ENCODE assay signal across 8 cellular contexts in genomic region chr6:132400641-132401119, GRCh38. TPM values are rescaled to one million over a fixed set of nuclear protein-coding genes. Genes with fewer than 3 reads are reported as not detected.
A peak's percentile ranks its signal among the peaks of the same experiment; 100 is the strongest.
DNase-seq lines count a peak whose midpoint lies in the region; ATAC-seq, FAIRE-seq and TF ChIP-seq lines count a peak whose summit lies in the region.

No MANE protein-coding gene starts in this region.

- in situ Hi-C loops in G401 (cut with HindIII; ENCODE audit: low sequenced_read_pairs), result no loop called here

- no peaks in the 10 kb centered on the region for H3K9me3 ChIP-seq in endothelial cell of umbilical vein (replicated peaks; ENCODE audit: control insufficient read depth, insufficient read depth, low read length)

- H3K4me1 Mint-ChIP-seq in nephron progenitor cell, result no peaks in the 10 kb centered on the region

- H3K4me2 ChIP-seq in KMS-11 (peak overlapping the region; percentile 42; the same call in 1 of the 2 replicates), endothelial cell of umbilical vein (ENCODE audit: insufficient read depth, low read length) (peak overlapping the region; percentile 78)

- no peaks in the 10 kb centered on the region for H3K27me3 ChIP-seq in KMS-11 (ENCODE audit: insufficient read depth, low read depth)
- H3K27me3 ChIP-seq in endothelial cell of umbilical vein (ENCODE audit: control insufficient read depth in 2 of 2, insufficient read depth in 2 of 2, low read length in 2 of 2), result peaks cover 44 to 74% of the 10 kb centered on the region in 2 experiments

- no TSS peak for BruUV-seq in endothelial cell of umbilical vein (replicated peaks; lab: Mats Ljungman, UMichigan)

- CTCF ChIA-PET in endothelial cell of umbilical vein (lab: Charles Lee), result no interaction called here

- H3K4me3 ChIP-seq in GM12864 (ENCODE audit: low read depth, low read length) (peak overlapping the region; percentile 66), KMS-11 (IDR thresholded peaks at IDR 0.05; ENCODE audit: insufficient read depth, low read depth, low read length) (no peak overlapping the region), endothelial cell of umbilical vein (replicated peaks in 1 of 3; ENCODE audit: insufficient read depth in 1 of 3, low read depth in 1 of 3, low read length in 3 of 3) (peak overlapping the region; percentile 38 to 61 (median 49))

- H4K20me1 ChIP-seq in KMS-11 (ENCODE audit: insufficient read depth), result no peaks in the 10 kb centered on the region
- H4K20me1 ChIP-seq in endothelial cell of umbilical vein (replicated peaks; ENCODE audit: control insufficient read depth, extremely low read depth, insufficient read depth, low read length), result no peaks in the 10 kb centered on the region

- H3K9me1 ChIP-seq in endothelial cell of umbilical vein (replicated peaks; ENCODE audit: control insufficient read depth, extremely low read depth, insufficient read depth, low read length), result no peaks in the 10 kb centered on the region

- POLR2A ChIA-PET in endothelial cell of umbilical vein (lab: Charles Lee), result no interaction called here

- intact Hi-C loops in endothelial cell of umbilical vein (cut with micrococcal nuclease), result no loop called here

- ATAC-seq in HG02571 (IDR thresholded peaks at IDR 0.05; ENCODE audit: unreplicated experiment), result no peak
- ATAC-seq in GM19324 (IDR thresholded peaks at IDR 0.05; ENCODE audit: low FRiP score, unreplicated experiment), result no peak

- H3K36me3 ChIP-seq in KMS-11 (ENCODE audit: insufficient read depth) (no peaks in the 10 kb centered on the region), endothelial cell of umbilical vein (ENCODE audit: control insufficient read depth in 2 of 2, extremely low read depth in 1 of 2, insufficient read depth in 2 of 2, low read length in 2 of 2) (no peaks in the 10 kb centered on the region)

- H3K9ac ChIP-seq in KMS-11, result no peak overlapping the region
- no peak overlapping the region for H3K9ac ChIP-seq in endothelial cell of umbilical vein (replicated peaks; ENCODE audit: extremely low read depth, insufficient read depth, low read length)

- H3K27ac Mint-ChIP-seq in nephron progenitor cell, result no peak overlapping the region

- no peak for DNase-seq in GM12864 (ENCODE audit: low read depth)
- no peak for DNase-seq in endothelial cell of umbilical vein (ENCODE audit: low read depth, low spot score)
- DNase-seq in nephron progenitor cell, result peak; percentile 30
- no peak for DNase-seq in G401 (ENCODE audit: low spot score)
- DNase-seq in RKO (ENCODE audit: low spot score), result no peak

- dilution Hi-C loops in endothelial cell of umbilical vein (cut with MboI; ENCODE audit: extremely low pct_ligation_motif_present, low sequenced_read_pairs), result no loop called here

- peak overlapping the region; percentile 88 for H3K4me3 Mint-ChIP-seq in nephron progenitor cell

- no peaks in the 10 kb centered on the region for H3K4me1 ChIP-seq in KMS-11 (ENCODE audit: low read depth, poor library complexity, severe bottlenecking)
- peaks cover 9% of the 10 kb centered on the region for H3K4me1 ChIP-seq in endothelial cell of umbilical vein (ENCODE audit: control insufficient read depth, extremely low read depth, insufficient read depth, low read length)

- H3K79me2 ChIP-seq in KMS-11 (ENCODE audit: insufficient read depth, low read depth) (no peaks in the 10 kb centered on the region), endothelial cell of umbilical vein (ENCODE audit: control insufficient read depth, insufficient read depth, low read length) (no peaks in the 10 kb centered on the region)

- H3K27ac ChIP-seq in KMS-11 (no peak overlapping the region), endothelial cell of umbilical vein (ENCODE audit: insufficient read depth, low read depth, low read length) (no peak overlapping the region)

- no peak for TF ChIP-seq CTCF in GM12864 (IDR thresholded peaks at IDR 0.05; ENCODE audit: low read depth, low read length, missing control alignments)
- TF ChIP-seq CTCF in KMS-11 (conservative IDR thresholded peaks at IDR 0.05; ENCODE audit: low read depth, low read length), result no peak
- no peak for TF ChIP-seq CTCF in endothelial cell of umbilical vein (IDR thresholded peaks at IDR 0.05; ENCODE audit: extremely low read depth in 1 of 2, insufficient read depth in 1 of 2, low read depth in 1 of 2, low read length in 2 of 2)
- TF ChIP-seq CTCF in nephron progenitor cell (IDR thresholded peaks at IDR 0.05), result no peak

- peaks cover 12% of the 10 kb centered on the region for H3K36me3 Mint-ChIP-seq in nephron progenitor cell (ENCODE audit: low read depth)

- TF ChIP-seq POLR2A in endothelial cell of umbilical vein (IDR thresholded peaks at IDR 0.05; ENCODE audit: low read depth, low read length), result no peak

- peaks cover 56% of the 10 kb centered on the region for H3K27me3 Mint-ChIP-seq in nephron progenitor cell (ENCODE audit: low read depth, poor library complexity)

- H2AFZ ChIP-seq in KMS-11 (ENCODE audit: low read depth) (peak overlapping the region; percentile 64), endothelial cell of umbilical vein (ENCODE audit: low read depth, low read length) (peak overlapping the region; percentile 90)

- peaks cover 12% of the 10 kb centered on the region for H3K9me3 Mint-ChIP-seq in nephron progenitor cell

- FAIRE-seq in endothelial cell of umbilical vein (lab: Jason Lieb, UNC), result no peak

TF ChIP-seq in endothelial cell of umbilical vein, 7 proteins besides CTCF, POLR2A, EP300 and RAD21:
- TF ChIP-seq EZH2 (IDR thresholded peaks at IDR 0.05; ENCODE audit: borderline replicate concordance, low read depth, low read length, severe bottlenecking), result no peak
- TF ChIP-seq POLR2AphosphoS5 (IDR thresholded peaks at IDR 0.05; ENCODE audit: insufficient read depth, low read depth, low read length), result no peak
- no peak for TF ChIP-seq JUN (IDR thresholded peaks at IDR 0.05; ENCODE audit: borderline replicate concordance, insufficient read depth, insufficient read length, low read depth)
- TF ChIP-seq GATA2 (IDR thresholded peaks at IDR 0.05; ENCODE audit: insufficient read depth, insufficient read length, low read depth, low read length), result no peak
- TF ChIP-seq MAX (IDR thresholded peaks at IDR 0.05; ENCODE audit: insufficient read depth, insufficient read length), result no peak
- TF ChIP-seq MYC (IDR thresholded peaks at IDR 0.05; ENCODE audit: low read depth, low read length), result no peak
- no peak for TF ChIP-seq FOS (IDR thresholded peaks at IDR 0.05; ENCODE audit: borderline replicate concordance, insufficient read depth, low read length)

RNA-seq across cellular contexts. Expression of gene MOXD1, which starts 0.6 kb away (rescaled TPM):
- not detected in 2 replicates for total RNA-seq in endothelial cell of umbilical vein
- 0.01 and 0.06 TPM in 2 replicates for polyA plus RNA-seq in endothelial cell of umbilical vein
- 0.03 and 0.04 TPM in 2 replicates for polyA plus RNA-seq in endothelial cell of umbilical vein (2011; cell fraction: cytosol; rRNA removed)
- polyA plus RNA-seq in endothelial cell of umbilical vein (2011; cell fraction: nucleus; rRNA removed), result 0.09 TPM in 1 of 2 replicates, not detected in the other
- not detected in 2 replicates for polyA plus RNA-seq in endothelial cell of umbilical vein (2012)
- 0.06 TPM in 1 of 2 replicates, not detected in the other for polyA minus RNA-seq in endothelial cell of umbilical vein
- not detected for polyA minus RNA-seq in endothelial cell of umbilical vein (2011; cell fraction: cytosol; rRNA and poly(A)+ RNA removed)
- polyA minus RNA-seq in endothelial cell of umbilical vein (2011; cell fraction: nucleus; rRNA and poly(A)+ RNA removed), result 0.19 TPM in 1 of 2 replicates, not detected in the other
- not detected in 2 replicates for total RNA-seq in G401 (2014; rRNA removed; shearing (Covaris generic))
